ENCODE assay signal across 27 cellular contexts in the genomic region with DNA sequence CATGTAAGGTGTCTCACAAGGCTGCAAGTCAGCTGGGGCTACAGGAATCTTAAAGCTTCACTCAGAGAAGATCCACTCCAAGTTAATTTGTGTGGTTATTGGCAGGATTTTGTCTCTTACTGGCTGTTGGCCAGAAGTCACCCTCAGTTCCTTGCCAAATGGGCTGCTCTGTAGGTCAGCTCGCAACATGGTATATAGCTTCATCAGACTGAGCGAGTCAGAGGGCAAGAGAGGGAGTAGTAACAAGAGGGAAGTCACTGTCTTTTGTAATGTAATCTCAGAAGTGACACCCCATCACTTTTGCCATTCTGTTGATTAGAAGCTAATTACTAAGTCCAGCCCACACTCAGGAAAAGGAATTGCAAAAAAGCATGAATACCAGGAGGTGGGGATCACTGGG.
"Had no signal": no experiment of that assay in that cellular context is flagged by ENCODE, and none has a peak within 500 bp of the region (broad histone marks: within the 10 kb centered on the region; RNA-seq: fewer than 3 reads in every experiment).

No MANE protein-coding gene starts in this region.

- H3K4me3 ChIP-seq: ascending aorta, breast epithelium, cardiac muscle cell, colonic mucosa had no signal

- H3K27me3 ChIP-seq: ascending aorta, breast epithelium, cardiac muscle cell, colonic mucosa had no signal

- H3K4me1 ChIP-seq: ascending aorta, breast epithelium, colonic mucosa had no signal

- H3K36me3 Mint-ChIP-seq: activated naive CD4-positive, alpha-beta T cell treated with anti-CD3 and anti-CD28 coated beads, Interleukin-2, amount 10 ng/mL, durations not matched to agents 7 days and 5 days; activated naive CD8-positive, alpha-beta T cell treated with anti-CD3 and anti-CD28 coated beads, Interleukin-2, amount 10 ng/mL, durations not matched to agents 7 days and 5 days had no signal

- H3K36me3 ChIP-seq: ascending aorta, breast epithelium, cardiac muscle cell, colonic mucosa had no signal

- H3K27ac ChIP-seq: ascending aorta, breast epithelium, cardiac muscle cell, colonic mucosa, epithelial cell of prostate had no signal

- H3K4me3 Mint-ChIP-seq: activated CD4-positive, alpha-beta memory T cell treated with anti-CD3 and anti-CD28 coated beads, Interleukin-2, amount 10 ng/mL, durations not matched to agents 7 days and 5 days; activated CD4-positive, alpha-beta T cell treated with anti-CD3 and anti-CD28 coated beads, Interleukin-2, amount 10 ng/mL, durations not matched to agents 7 days and 5 days; activated naive CD4-positive, alpha-beta T cell treated with anti-CD3 and anti-CD28 coated beads, Interleukin-2, amount 10 ng/mL, durations not matched to agents 7 days and 5 days; activated naive CD8-positive, alpha-beta T cell treated with anti-CD3 and anti-CD28 coated beads, Interleukin-2, amount 10 ng/mL, durations not matched to agents 7 days and 5 days; activated T-cell treated with anti-CD3 and anti-CD28 coated beads, Interleukin-2, amount 50 U/mL, for 24 hours; activated T-cell treated with anti-CD3 and anti-CD28 coated beads, Interleukin-2, amount 50 U/mL, for 72 hours had no signal

- H3K27me3 Mint-ChIP-seq: activated CD4-positive, alpha-beta memory T cell treated with anti-CD3 and anti-CD28 coated beads, Interleukin-2, amount 10 ng/mL, durations not matched to agents 7 days and 5 days; activated CD4-positive, alpha-beta T cell treated with anti-CD3 and anti-CD28 coated beads, Interleukin-2, amount 10 ng/mL, durations not matched to agents 7 days and 5 days; activated naive CD4-positive, alpha-beta T cell treated with anti-CD3 and anti-CD28 coated beads, Interleukin-2, amount 10 ng/mL, durations not matched to agents 7 days and 5 days; activated naive CD8-positive, alpha-beta T cell treated with anti-CD3 and anti-CD28 coated beads, Interleukin-2, amount 10 ng/mL, durations not matched to agents 7 days and 5 days; activated T-cell treated with anti-CD3 and anti-CD28 coated beads, Interleukin-2, amount 50 U/mL, for 24 hours; brain had no signal

- DNase-seq: activated CD4-positive, alpha-beta memory T cell treated with anti-CD3 and anti-CD28 coated beads, Interleukin-2, amount 10 ng/mL, durations not matched to agents 7 days and 5 days; activated CD4-positive, alpha-beta T cell treated with anti-CD3 and anti-CD28 coated beads for 1 hour; activated CD4-positive, alpha-beta T cell treated with anti-CD3 and anti-CD28 coated beads for 4 hours; activated CD4-positive, alpha-beta T cell treated with anti-CD3 and anti-CD28 coated beads, Interleukin-2, amount 10 ng/mL, durations not matched to agents 7 days and 5 days; activated CD4-positive, alpha-beta T cell treated with anti-CD3 and anti-CD28 coated beads, Interleukin-2, amount 50 U/mL, for 4 hours; activated CD8-positive, alpha-beta memory T cell treated with anti-CD3 and anti-CD28 coated beads, Interleukin-2, amount 50 U/mL, for 48 hours; activated gamma-delta T cell; activated naive CD4-positive, alpha-beta T cell; activated naive CD4-positive, alpha-beta T cell treated with anti-CD3 and anti-CD28 coated beads, Interleukin-2, amount 10 ng/mL, durations not matched to agents 7 days and 5 days; activated naive CD8-positive, alpha-beta T cell treated with anti-CD3 and anti-CD28 coated beads, Interleukin-2, amount 10 ng/mL, durations not matched to agents 7 days and 5 days; activated T-cell treated with anti-CD3 and anti-CD28 coated beads for 4 hours; activated T-cell treated with anti-CD3 and anti-CD28 coated beads, Interleukin-2, amount 50 U/mL, for 24 hours; activated T-cell treated with anti-CD3 and anti-CD28 coated beads, Interleukin-2, amount 50 U/mL, for 72 hours; central memory CD4-positive, alpha-beta T cell; cerebellar nuclear complex; colonic mucosa; effector CD8-positive, alpha-beta T cell; foreskin fibroblast; head of caudate nucleus; hippocampal formation; T1000 had no signal

- H3K27ac Mint-ChIP-seq: activated CD4-positive, alpha-beta memory T cell treated with anti-CD3 and anti-CD28 coated beads, Interleukin-2, amount 10 ng/mL, durations not matched to agents 7 days and 5 days; activated CD4-positive, alpha-beta T cell treated with anti-CD3 and anti-CD28 coated beads, Interleukin-2, amount 10 ng/mL, durations not matched to agents 7 days and 5 days; activated naive CD4-positive, alpha-beta T cell treated with anti-CD3 and anti-CD28 coated beads, Interleukin-2, amount 10 ng/mL, durations not matched to agents 7 days and 5 days; activated naive CD4-positive, alpha-beta T cell treated with anti-CD3 and anti-CD28 coated beads, Interleukin-2, amount 50 U/mL, for 72 hours; activated naive CD8-positive, alpha-beta T cell treated with anti-CD3 and anti-CD28 coated beads, Interleukin-2, amount 10 ng/mL, durations not matched to agents 7 days and 5 days; activated T-cell treated with anti-CD3 and anti-CD28 coated beads, Interleukin-2, amount 50 U/mL, for 24 hours; activated T-cell treated with anti-CD3 and anti-CD28 coated beads, Interleukin-2, amount 50 U/mL, for 72 hours; brain had no signal

- H3K9me3 ChIP-seq: ascending aorta, colonic mucosa had no signal

- ATAC-seq: activated naive CD4-positive, alpha-beta T cell treated with anti-CD3 and anti-CD28 coated beads, Interleukin-2, amount 50 U/mL, for 72 hours; activated T-cell treated with anti-CD3 and anti-CD28 coated beads, Interleukin-2, amount 50 U/mL, for 72 hours had no signal

- H3K4me1 Mint-ChIP-seq: activated CD4-positive, alpha-beta memory T cell treated with anti-CD3 and anti-CD28 coated beads, Interleukin-2, amount 10 ng/mL, durations not matched to agents 7 days and 5 days; activated CD4-positive, alpha-beta T cell treated with anti-CD3 and anti-CD28 coated beads, Interleukin-2, amount 10 ng/mL, durations not matched to agents 7 days and 5 days; activated naive CD4-positive, alpha-beta T cell treated with anti-CD3 and anti-CD28 coated beads, Interleukin-2, amount 10 ng/mL, durations not matched to agents 7 days and 5 days; activated naive CD8-positive, alpha-beta T cell treated with anti-CD3 and anti-CD28 coated beads, Interleukin-2, amount 10 ng/mL, durations not matched to agents 7 days and 5 days had no signal
